Comparison of ENCODE assay signal across 9 cellular contexts in the genomic region with DNA sequence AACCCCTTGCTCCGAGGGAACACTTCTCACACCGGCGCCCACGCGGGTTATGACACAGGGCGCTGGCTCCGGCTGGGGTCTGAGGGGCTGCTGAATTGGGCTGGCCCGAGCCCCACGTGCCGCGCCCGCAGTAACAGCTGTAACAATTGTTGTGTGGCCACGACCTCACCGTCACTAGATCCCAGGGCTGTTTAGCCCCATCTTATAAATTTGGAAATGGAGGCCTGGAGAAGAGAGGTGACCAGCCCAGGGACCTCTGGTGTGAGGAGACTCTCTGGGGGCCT. TPM values are rescaled to one million over a fixed set of nuclear protein-coding genes. Genes with fewer than 3 reads are reported as not detected.
DNase-seq lines count a peak whose midpoint lies in the region; ATAC-seq, FAIRE-seq and TF ChIP-seq lines count a peak whose summit lies in the region.
"Had no signal": no experiment of that assay in that cellular context is flagged by ENCODE, and none has a peak within 500 bp of the region (broad histone marks: within the 10 kb centered on the region; RNA-seq: fewer than 3 reads in every experiment).

No MANE protein-coding gene starts in this region.

- no peaks in the 10 kb centered on the region for H3K79me2 ChIP-seq in GM23338 (replicated peaks; ENCODE audit: insufficient read depth)

- peak overlapping the region; percentile 73 for H3K4me3 Mint-ChIP-seq in GM23338
- peak overlapping the region; percentile 66 for H3K4me3 Mint-ChIP-seq in activated CD8-positive, alpha-beta T cell treated with anti-CD3 and anti-CD28 coated beads, Interleukin-2, amount 10 ng/mL, durations not matched to agents 7 days and 5 days

- no peaks in the 10 kb centered on the region for H3K4me1 Mint-ChIP-seq in GM23338
- peaks cover 8% of the 10 kb centered on the region for H3K4me1 Mint-ChIP-seq in activated CD8-positive, alpha-beta T cell treated with anti-CD3 and anti-CD28 coated beads, Interleukin-2, amount 10 ng/mL, durations not matched to agents 7 days and 5 days (ENCODE audit: low read depth)

- no peak overlapping the region for H3K27ac ChIP-seq in GM23338 (ENCODE audit: low read depth)
- peak overlapping the region; percentile 78 to 88 for H3K27ac ChIP-seq in kidney (ENCODE audit: low read depth in 2 of 2, low read length in 2 of 2)
- peak overlapping the region; percentile 74 for H3K27ac ChIP-seq in skeletal muscle tissue (ENCODE audit: low read depth, low read length)

- DNase-seq in GM23338 (ENCODE audit: low spot score) (peak; percentile 42), kidney (no peak), NCI-H510A (lab: John Stamatoyannopoulos, UW) (no peak), H7 (no peak), NCI-H187 treated with DMSO at 0.1 percent for 48 hours (lab: John Stamatoyannopoulos, UW) (no peak)
- no peak for DNase-seq in activated CD8-positive, alpha-beta T cell treated with anti-CD3 and anti-CD28 coated beads, Interleukin-2, amount 10 ng/mL, durations not matched to agents 7 days and 5 days
- DNase-seq: NCI-H1930 had no signal

- H3K27me3 Mint-ChIP-seq in GM23338 (ENCODE audit: insufficient read depth, low read depth, poor library complexity): no peaks in the 10 kb centered on the region
- peaks cover 7% of the 10 kb centered on the region for H3K27me3 Mint-ChIP-seq in activated CD8-positive, alpha-beta T cell treated with anti-CD3 and anti-CD28 coated beads, Interleukin-2, amount 10 ng/mL, durations not matched to agents 7 days and 5 days (ENCODE audit: low read depth)

- H2AFZ ChIP-seq in GM23338: peak overlapping the region; percentile 63; the same call in 1 of the 2 replicates

- no peak for TF ChIP-seq CTCF in GM23338 (conservative IDR thresholded peaks at IDR 0.05; ENCODE audit: low read depth in 2 of 2)
- no peak for TF ChIP-seq CTCF in kidney (IDR thresholded peaks at IDR 0.05; ENCODE audit: borderline replicate concordance, extremely low read depth, insufficient read depth)

- FAIRE-seq in kidney (lab: Jason Lieb, UNC): no peak

- H3K9me2 ChIP-seq in GM23338 (ENCODE audit: insufficient read depth): no peaks in the 10 kb centered on the region

- H3K27ac Mint-ChIP-seq in GM23338: no peak overlapping the region
- no peak overlapping the region for H3K27ac Mint-ChIP-seq in activated CD8-positive, alpha-beta T cell treated with anti-CD3 and anti-CD28 coated beads, Interleukin-2, amount 10 ng/mL, durations not matched to agents 7 days and 5 days

- CTCF ChIA-PET in activated CD8-positive, alpha-beta T cell treated with anti-CD3 and anti-CD28 coated beads, Interleukin-2, amount 10 ng/mL, durations not matched to agents 7 days and 5 days (lab: Charles Lee): interaction anchor here (1.5 kb wide), 1 partner anchor 180 kb away, joined by 3 read pairs; no protein-coding TSS in a partner anchor

- H3K4me2 ChIP-seq in GM23338: peak overlapping the region; percentile 77; the same call in 1 of the 2 replicates

- POLR2A ChIA-PET in activated CD8-positive, alpha-beta T cell treated with anti-CD3 and anti-CD28 coated beads, Interleukin-2, amount 10 ng/mL, durations not matched to agents 7 days and 5 days (lab: Charles Lee): interaction anchor here (0.6 to 1.6 kb wide), 2 partner anchors 62 to 125 kb away, joined by 3 read pairs; no protein-coding TSS in a partner anchor

- intact Hi-C loops in kidney (cut with DNase I): no loop called here

- H3K4me3 ChIP-seq in GM23338: peak overlapping the region; percentile 53
- H3K4me3 ChIP-seq in kidney (ENCODE audit: low read length in 2 of 2): peak overlapping the region; percentile 54 to 55
- peak overlapping the region; percentile 56 to 69 (median 63) for H3K4me3 ChIP-seq in skeletal muscle tissue (ENCODE audit: low read length in 3 of 3)
- H3K4me3 ChIP-seq in H7 (ENCODE audit: insufficient read depth, low read depth, low read length): no peak overlapping the region

- no peaks in the 10 kb centered on the region for H3K27me3 ChIP-seq in GM23338 (ENCODE audit: insufficient read depth)
- H3K27me3 ChIP-seq in skeletal muscle tissue (ENCODE audit: control insufficient read depth in 3 of 3, insufficient read depth in 3 of 3, low read length in 3 of 3): peaks cover 16 to 24% (median 22%) of the 10 kb centered on the region in 3 donors
- no peaks in the 10 kb centered on the region for H3K27me3 ChIP-seq in H7 (ENCODE audit: control insufficient read depth, insufficient read depth, low read length)

- H3K9me3 ChIP-seq in kidney (ENCODE audit: control insufficient read depth in 1 of 2, low read length in 2 of 2): no peaks in the 10 kb centered on the region
- H3K9me3 ChIP-seq in skeletal muscle tissue (ENCODE audit: control insufficient read depth in 3 of 3, low read length in 3 of 3): no peaks in the 10 kb centered on the region

- H3K36me3 ChIP-seq in GM23338 (ENCODE audit: insufficient read depth) (no peaks in the 10 kb centered on the region), kidney (ENCODE audit: control insufficient read depth in 1 of 2, insufficient read depth in 2 of 2, low read length in 2 of 2) (no peaks in the 10 kb centered on the region), skeletal muscle tissue (ENCODE audit: control insufficient read depth in 3 of 3, insufficient read depth in 3 of 3, low read length in 3 of 3) (peaks cover 0 to 23% (median 4%) of the 10 kb centered on the region in 3 donors), H7 (replicated peaks; ENCODE audit: control insufficient read depth, insufficient read depth, low read length) (no peaks in the 10 kb centered on the region)

- H3K9ac ChIP-seq in kidney (ENCODE audit: low read length in 2 of 2) (peak overlapping the region in 1 of 2 donors; percentile 55), skeletal muscle tissue (ENCODE audit: low read depth in 1 of 3, low read length in 3 of 3) (peak overlapping the region; percentile 23 to 83 (median 70))

- H3K9me3 Mint-ChIP-seq in GM23338: no peaks in the 10 kb centered on the region
- H3K9me3 Mint-ChIP-seq in activated CD8-positive, alpha-beta T cell treated with anti-CD3 and anti-CD28 coated beads, Interleukin-2, amount 10 ng/mL, durations not matched to agents 7 days and 5 days (ENCODE audit: insufficient read depth): no peaks in the 10 kb centered on the region

- no peaks in the 10 kb centered on the region for H3F3A ChIP-seq in GM23338 (replicated peaks; ENCODE audit: low read depth)

- no peak for ATAC-seq in GM23338
- ATAC-seq in activated CD8-positive, alpha-beta T cell treated with anti-CD3 and anti-CD28 coated beads, Interleukin-2, amount 10 ng/mL, durations not matched to agents 7 days and 5 days: no peak

- H3K4me1 ChIP-seq in GM23338 (ENCODE audit: insufficient read depth): no peaks in the 10 kb centered on the region; the same call in 1 of the 2 replicates
- no peaks in the 10 kb centered on the region for H3K4me1 ChIP-seq in kidney (ENCODE audit: control insufficient read depth in 1 of 2, insufficient read depth in 1 of 2, low read depth in 1 of 2, low read length in 2 of 2)
- H3K4me1 ChIP-seq in skeletal muscle tissue (ENCODE audit: control insufficient read depth in 3 of 3, insufficient read depth in 3 of 3, low read length in 3 of 3): peaks cover 4 to 12% (median 11%) of the 10 kb centered on the region in 3 donors

- H4K20me1 ChIP-seq in GM23338 (replicated peaks; ENCODE audit: insufficient read depth): no peaks in the 10 kb centered on the region

- no peaks in the 10 kb centered on the region for H3K36me3 Mint-ChIP-seq in GM23338 (ENCODE audit: low read depth)
- H3K36me3 Mint-ChIP-seq in activated CD8-positive, alpha-beta T cell treated with anti-CD3 and anti-CD28 coated beads, Interleukin-2, amount 10 ng/mL, durations not matched to agents 7 days and 5 days (ENCODE audit: low read depth): no peaks in the 10 kb centered on the region

TF ChIP-seq in GM23338, 12 proteins besides CTCF, POLR2A, EP300 and RAD21 (continues in another document):
- TF ChIP-seq JUNB (IDR thresholded peaks at IDR 0.05; ENCODE audit: unreplicated experiment): no peak

RNA-seq across cellular contexts. Expression of a gene that starts 2.0 kb away (rescaled TPM):
- 56.1 and 60.8 TPM in 2 replicates for total RNA-seq in GM23338 (2014; rRNA removed; shearing (Covaris generic))
- 38.2 and 44.4 TPM in 2 replicates for polyA plus RNA-seq in GM23338 (2016; fragmentation: Nextera tagmentation; extraction: Ambion mirVana)
- total RNA-seq in activated CD8-positive, alpha-beta T cell treated with anti-CD3 and anti-CD28 coated beads, Interleukin-2, amount 10 ng/mL, durations not matched to agents 7 days and 5 days: 1 to 10 TPM; 1.9 TPM
- 140 TPM for total RNA-seq in kidney
- polyA plus RNA-seq in kidney (ENCODE audit: insufficient read depth, low read depth, low replicate concordance): 137 TPM
- total RNA-seq in skeletal muscle tissue: 51.7 TPM
- 68.5 and 87.3 TPM in 2 replicates for total RNA-seq in H7 (2014; rRNA removed; shearing (Covaris generic))

RNA-seq across cellular contexts. Expression of a gene that starts 22.5 kb away (rescaled TPM):
- total RNA-seq in GM23338 (2014; rRNA removed; shearing (Covaris generic)): 33.3 and 44.7 TPM in 2 replicates
- polyA plus RNA-seq in GM23338 (2016; fragmentation: Nextera tagmentation; extraction: Ambion mirVana): 31.8 and 34.4 TPM in 2 replicates
- total RNA-seq in activated CD8-positive, alpha-beta T cell treated with anti-CD3 and anti-CD28 coated beads, Interleukin-2, amount 10 ng/mL, durations not matched to agents 7 days and 5 days: 10 to 100 TPM; 32.7 to 33.7 TPM
- total RNA-seq in kidney: 83.6 TPM
- polyA plus RNA-seq in kidney (ENCODE audit: insufficient read depth, low read depth, low replicate concordance): 73.4 TPM
- total RNA-seq in skeletal muscle tissue: 27.1 TPM
- 41.1 and 54.7 TPM in 2 replicates for total RNA-seq in H7 (2014; rRNA removed; shearing (Covaris generic))

RNA-seq across cellular contexts. Expression of a gene that starts 47.6 kb away (rescaled TPM):
- total RNA-seq in GM23338 (2014; rRNA removed; shearing (Covaris generic)): 47.2 and 60.0 TPM in 2 replicates
- polyA plus RNA-seq in GM23338 (2016; fragmentation: Nextera tagmentation; extraction: Ambion mirVana) (18.7 and 24.2 TPM in 2 replicates), kidney (ENCODE audit: insufficient read depth, low read depth, low replicate concordance) (22.6 TPM)
- under 1 TPM in 1 of 2 experiments, not detected in 1; 0.16 TPM for total RNA-seq in activated CD8-positive, alpha-beta T cell treated with anti-CD3 and anti-CD28 coated beads, Interleukin-2, amount 10 ng/mL, durations not matched to agents 7 days and 5 days
- total RNA-seq in kidney (7.5 TPM), skeletal muscle tissue (11.0 TPM)
- total RNA-seq in H7 (2014; rRNA removed; shearing (Covaris generic)): 57.0 and 75.7 TPM in 2 replicates
- total RNA-seq: RPMI7951 had no signal

Comparison
In these comparisons a context has a peak if more than half of its experiments do, and no peak if none do; other contexts are left out.
1. RNA of a gene that starts 2.0 kb away (total RNA-seq): 140 TPM in kidney (single experiment), 68.5 to 87.3 TPM in H7, 56.1 to 60.8 TPM in GM23338 and 51.7 TPM in skeletal muscle tissue (single experiment); 1.9 TPM in activated CD8-positive, alpha-beta T cell treated with anti-CD3 and anti-CD28 coated beads, Interleukin-2, amount 10 ng/mL, durations not matched to agents 7 days and 5 days; every median in the first group is over 10 times any median in the second.